In genomic region chr20:16732506-16733152, GRCh38 we compare ENCODE assay signal across 16 cellular contexts. TPM values are rescaled to one million over a fixed set of nuclear protein-coding genes. Genes with fewer than 3 reads are reported as not detected.
DNase-seq lines count a peak whose midpoint lies in the region; ATAC-seq and TF ChIP-seq lines count a peak whose summit lies in the region.
"Had no signal": no experiment of that assay in that cellular context is flagged by ENCODE, and none has a peak within 500 bp of the region (broad histone marks: within the 10 kb centered on the region; RNA-seq: fewer than 3 reads in every experiment).

No MANE protein-coding gene starts in this region.

- 79 to 90% (median 85%) methylated on average over 4 of the region's 4 CpGs for WGBS in stomach, 5 donors

- H3K36me3 ChIP-seq in Karpas-422 (ENCODE audit: insufficient read depth, low read length) (peaks cover 51% of the 10 kb centered on the region), stomach (peaks cover 21 to 59% (median 57%) of the 10 kb centered on the region in 4 donors)

- DNase-seq in CD1c-positive myeloid dendritic cell (ENCODE audit: extremely low spot score) (peak; percentile 23), Karpas-422 (peak; percentile 9), epithelial cell of esophagus (ENCODE audit: low read depth) (peak; percentile 70), stomach (no peak), NCI-H146 (lab: John Stamatoyannopoulos, UW) (no peak), NCI-H69 (lab: John Stamatoyannopoulos, UW) (no peak), sciatic nerve (ENCODE audit: low spot score) (no peak)
- DNase-seq: NCI-H82; stimulated activated CD4-positive, alpha-beta T cell treated with anti-CD3 and anti-CD28 coated beads, Interleukin-1b, Interleukin-23, amount 100 ng/mL, for 48 hours; stimulated activated naive B cell treated with anti-CD40 and anti-IgM and Interleukin-4, amounts not matched to agents 10 μg/mL and 1 μg/mL and 100 μg/mL, for 72 hours had no signal

- peak overlapping the region; percentile 60 for H3K27ac Mint-ChIP-seq in T-helper 1 cell treated with Interleukin-12 subunit alpha and Interleukin-12 subunit beta and Interleukin-4 antibody, amounts not matched to agents 30 μg/mL and 1 μg/mL, for 36 hours
- H3K27ac Mint-ChIP-seq: mesothelial cell of epicardium; stimulated activated naive B cell treated with anti-CD40 and anti-IgM and Interleukin-4, amounts not matched to agents 10 μg/mL and 1 μg/mL and 100 μg/mL, for 72 hours had no signal

- H3K9me3 ChIP-seq in Karpas-422 (ENCODE audit: low read length) (no peaks in the 10 kb centered on the region; the same call in 1 of the 2 replicates), stomach (no peaks in the 10 kb centered on the region)

- ATAC-seq in sciatic nerve, result no peak
- ATAC-seq: esophagus mucosa; stimulated activated naive B cell treated with anti-CD40 and anti-IgM and Interleukin-4, amounts not matched to agents 10 μg/mL and 1 μg/mL and 100 μg/mL, for 72 hours had no signal

- peaks cover 52% of the 10 kb centered on the region for H3K36me3 Mint-ChIP-seq in T-helper 1 cell treated with Interleukin-12 subunit alpha and Interleukin-12 subunit beta and Interleukin-4 antibody, amounts not matched to agents 30 μg/mL and 1 μg/mL, for 36 hours (ENCODE audit: low read depth)

- intact Hi-C loops in stomach (cut with DNase I; ENCODE audit: low total_unique reads) (no loop called here), sciatic nerve (cut with DNase I) (no loop called here)

- H3K27ac ChIP-seq in Karpas-422 (ENCODE audit: low read length) (no peak overlapping the region), stomach (no peak overlapping the region)

- peaks cover 11% of the 10 kb centered on the region for H3K9me3 Mint-ChIP-seq in T-helper 1 cell treated with Interleukin-12 subunit alpha and Interleukin-12 subunit beta and Interleukin-4 antibody, amounts not matched to agents 30 μg/mL and 1 μg/mL, for 36 hours

- no peak for TF ChIP-seq EP300 in stomach (IDR thresholded peaks at IDR 0.05)

- H3K4me3 ChIP-seq in Karpas-422 (ENCODE audit: low read length) (no peak overlapping the region), epithelial cell of esophagus (ENCODE audit: low read length) (no peak overlapping the region), stomach (no peak overlapping the region)

- peak overlapping the region; percentile 29 for H3K4me3 Mint-ChIP-seq in T-helper 1 cell treated with Interleukin-12 subunit alpha and Interleukin-12 subunit beta and Interleukin-4 antibody, amounts not matched to agents 30 μg/mL and 1 μg/mL, for 36 hours
- H3K4me3 Mint-ChIP-seq: mesothelial cell of epicardium; stimulated activated naive B cell treated with anti-CD40 and anti-IgM and Interleukin-4, amounts not matched to agents 10 μg/mL and 1 μg/mL and 100 μg/mL, for 72 hours had no signal

- no peak overlapping the region for H3K4me2 ChIP-seq in Karpas-422 (ENCODE audit: low read depth, low read length, poor library complexity, severe bottlenecking)

- no peak overlapping the region for H3K9ac ChIP-seq in Karpas-422 (ENCODE audit: low read length)

- H3K27me3 ChIP-seq in Karpas-422 (ENCODE audit: low read length) (no peaks in the 10 kb centered on the region), stomach (peaks cover 0 to 9% (median 0%) of the 10 kb centered on the region in 3 donors)

- H4K20me1 ChIP-seq in Karpas-422 (ENCODE audit: insufficient read depth, low read depth, low read length), result peaks cover 20% of the 10 kb centered on the region

- H3K27me3 Mint-ChIP-seq in T-helper 1 cell treated with Interleukin-12 subunit alpha and Interleukin-12 subunit beta and Interleukin-4 antibody, amounts not matched to agents 30 μg/mL and 1 μg/mL, for 36 hours (ENCODE audit: low read depth), result peaks cover 16% of the 10 kb centered on the region

- H3K79me2 ChIP-seq in Karpas-422 (ENCODE audit: low read length), result peaks cover 59% of the 10 kb centered on the region

- H3K9me2 ChIP-seq in Karpas-422 (replicated peaks; ENCODE audit: insufficient read depth, low read length), result no peaks in the 10 kb centered on the region

- H3K4me1 Mint-ChIP-seq in T-helper 1 cell treated with Interleukin-12 subunit alpha and Interleukin-12 subunit beta and Interleukin-4 antibody, amounts not matched to agents 30 μg/mL and 1 μg/mL, for 36 hours (ENCODE audit: low read depth), result peaks cover 48% of the 10 kb centered on the region

- TF ChIP-seq POLR2A in stomach (IDR thresholded peaks at IDR 0.05), result no peak

- H3K4me1 ChIP-seq in Karpas-422 (ENCODE audit: low read length), result peaks cover 16% of the 10 kb centered on the region
- H3K4me1 ChIP-seq in stomach, result peaks cover 12 to 51% (median 32%) of the 10 kb centered on the region in 4 donors

- TF ChIP-seq CTCF in epithelial cell of esophagus (IDR thresholded peaks at IDR 0.05; ENCODE audit: insufficient read depth, low read depth, low read length, missing control alignments), result no peak
- no peak for TF ChIP-seq CTCF in stomach (IDR thresholded peaks at IDR 0.05)

- no peak overlapping the region for H2AFZ ChIP-seq in Karpas-422 (ENCODE audit: low read length)

RNA-seq across cellular contexts. Expression of gene SNRPB2, which starts 2.8 kb away (rescaled TPM):
- total RNA-seq in Karpas-422 (2014; rRNA removed; shearing (Covaris generic); ENCODE audit: low replicate concordance), result 52.4 and 94.6 TPM in 2 replicates
- total RNA-seq in stomach (10 to 100 TPM in 2 of 5 donors, 1 to 10 TPM in 2, not detected in 1; 2.6 to 49.6 (median 11.6) TPM), sciatic nerve (42.0 TPM)
- polyA plus RNA-seq in stomach, result 10 to 100 TPM; 44.4 to 67.4 (median 47.6) TPM

RNA-seq across cellular contexts. Expression of gene OTOR, which starts 15.5 kb away (rescaled TPM):
- not detected in 2 replicates for total RNA-seq in Karpas-422 (2014; rRNA removed; shearing (Covaris generic); ENCODE audit: low replicate concordance)
- total RNA-seq in stomach (not detected), sciatic nerve (not detected)
- polyA plus RNA-seq in stomach, result not detected
- total RNA-seq: esophagus mucosa; mesothelial cell of epicardium; posterior vena cava; T-helper 2 cell treated with Interferon-gamma antibody and Interleukin-4, amounts not matched to agents 100 ng/mL and 5 ng/mL, for 36 hours had no signal
- polyA plus RNA-seq: BJ had no signal

Comparison
In these comparisons a context has a peak if more than half of its experiments do, and no peak if none do; other contexts are left out.
1. DNase-seq: peak in CD1c-positive myeloid dendritic cell (single experiment), Karpas-422 (single experiment) and epithelial cell of esophagus (single experiment); none in stomach (single experiment), NCI-H146 (single experiment), NCI-H69 (single experiment) and sciatic nerve (single experiment).